8 cellular contexts compared by ENCODE assay signal in genomic region chr22:45163074-45163416, GRCh38. TPM values are rescaled to one million over a fixed set of nuclear protein-coding genes. Genes with fewer than 3 reads are reported as not detected.
DNase-seq lines count a peak whose midpoint lies in the region; ATAC-seq, FAIRE-seq and TF ChIP-seq lines count a peak whose summit lies in the region.

No MANE protein-coding gene starts in this region.

- H3K4me3 Mint-ChIP-seq in mesothelial cell of epicardium, result peak overlapping the region; percentile 89

- no peaks in the 10 kb centered on the region for H3K27me3 Mint-ChIP-seq in mesothelial cell of epicardium (ENCODE audit: low read depth)

- H3K27ac ChIP-seq in uterus, result peak overlapping the region; percentile 79 to 87

- no peak for FAIRE-seq in D721Med (lab: Jason Lieb, UNC)

- H3K27me3 ChIP-seq in endocrine pancreas (ENCODE audit: control insufficient read depth, insufficient read depth, low read length) (no peaks in the 10 kb centered on the region), uterus (no peaks in the 10 kb centered on the region)

- no peak for ATAC-seq in HG02884 (IDR thresholded peaks at IDR 0.05; ENCODE audit: unreplicated experiment)

- POLR2A ChIA-PET in HEK293T (lab: Yijun Ruan, JAX), result interaction anchor here (0.6 to 1.7 kb wide), 6 partner anchors 11 to 155 kb away, joined by 3 to 16 read pairs (median 5); no protein-coding TSS in a partner anchor

- TF ChIP-seq POLR2A in uterus (IDR thresholded peaks at IDR 0.05), result no peak

- H3K27ac Mint-ChIP-seq in mesothelial cell of epicardium, result peak overlapping the region; percentile 94

- CTCF ChIA-PET in HEK293T (lab: Yijun Ruan, JAX), result no interaction called here

- no peaks in the 10 kb centered on the region for H3K9me3 ChIP-seq in endocrine pancreas (ENCODE audit: control insufficient read depth, low read length)
- no peaks in the 10 kb centered on the region for H3K9me3 ChIP-seq in uterus

- peak; percentile 46 for DNase-seq in Daoy (ENCODE audit: low read depth)
- peak; percentile 41 for DNase-seq in HEK293T (ENCODE audit: extremely low spot score)
- DNase-seq in RPMI7951 (ENCODE audit: low read depth), result peak; percentile 42
- no peak for DNase-seq in mesothelial cell of epicardium (ENCODE audit: low spot score in 2 of 2, unreplicated experiment in 2 of 2)
- no peak for DNase-seq in uterus
- DNase-seq in D721Med (ENCODE audit: insufficient read length, low spot score), result no peak

- no peaks in the 10 kb centered on the region for H3K36me3 ChIP-seq in endocrine pancreas (ENCODE audit: control insufficient read depth, insufficient read depth, low read length)
- H3K36me3 ChIP-seq in uterus, result no peaks in the 10 kb centered on the region

- H3K4me3 ChIP-seq in endocrine pancreas (ENCODE audit: control insufficient read depth, insufficient read depth, low read length) (peak overlapping the region; percentile 54), uterus (peak overlapping the region; percentile 81 to 83)

- peak overlapping the region; percentile 96 for H3K9ac ChIP-seq in endocrine pancreas (ENCODE audit: control insufficient read depth, insufficient read depth, low read length)

- H3K9me3 Mint-ChIP-seq in mesothelial cell of epicardium, result no peaks in the 10 kb centered on the region

- H3K36me3 Mint-ChIP-seq in mesothelial cell of epicardium, result peaks cover under 1% of the 10 kb centered on the region

- intact Hi-C loops in uterus (cut with DNase I; ENCODE audit: low total_unique reads), result no loop called here

- H3K4me1 Mint-ChIP-seq in mesothelial cell of epicardium, result peaks cover 39% of the 10 kb centered on the region

- no peak for TF ChIP-seq CTCF in mesothelial cell of epicardium (IDR thresholded peaks at IDR 0.05; ENCODE audit: unreplicated experiment)
- no peak for TF ChIP-seq CTCF in uterus (IDR thresholded peaks at IDR 0.05)
- TF ChIP-seq CTCF in D721Med (IDR thresholded peaks at IDR 0.05; ENCODE audit: insufficient read depth, missing control alignments), result no peak

- peaks cover 3% of the 10 kb centered on the region for H3K4me1 ChIP-seq in endocrine pancreas (ENCODE audit: control insufficient read depth, insufficient read depth, low read length)
- H3K4me1 ChIP-seq in uterus, result peaks cover 5% of the 10 kb centered on the region in 2 donors

TF ChIP-seq in HEK293T, 16 proteins besides CTCF, POLR2A, EP300 and RAD21:
- TF ChIP-seq LEF1 (IDR thresholded peaks at IDR 0.05; ENCODE audit: borderline replicate concordance) (no peak), ZNF384 (IDR thresholded peaks at IDR 0.05) (peak; percentile 82)
TF ChIP-seq in HEK293T: peak in this region for 1.

RNA-seq across cellular contexts. Expression of gene NUP50, which starts 0.7 kb away (rescaled TPM):
- total RNA-seq in Daoy (2014; rRNA removed; shearing (Covaris generic)), result 67.8 and 82.6 TPM in 2 replicates
- 38.1 TPM in 2 replicates for total RNA-seq in RPMI7951 (2014; rRNA removed; shearing (Covaris generic))
- total RNA-seq in mesothelial cell of epicardium (45.8 to 54.6 TPM (median 52.9 TPM) in 3 replicates), uterus (100 to 1,000 TPM in 2 of 4 donors, 10 to 100 TPM in 2; 45.7 to 558 (median 101) TPM)

Comparison
In these comparisons a context has a peak if more than half of its experiments do, and no peak if none do; other contexts are left out.
1. DNase-seq: peak in Daoy (single experiment), HEK293T (single experiment) and RPMI7951 (single experiment); none in mesothelial cell of epicardium (0 of 2), uterus (0 of 2) and D721Med (single experiment).